In genomic region chr17:82050761-82051641, GRCh38 we compare ENCODE assay signal across 8 cellular contexts. TPM values are rescaled to one million over a fixed set of nuclear protein-coding genes. Genes with fewer than 3 reads are reported as not detected.
DNase-seq lines count a peak whose midpoint lies in the region; ATAC-seq and TF ChIP-seq lines count a peak whose summit lies in the region.

No MANE protein-coding gene starts in this region.

- no peaks in the 10 kb centered on the region for H4K20me1 ChIP-seq in GM23248 (ENCODE audit: insufficient read depth)

- H3K4me1 ChIP-seq in GM23248 (ENCODE audit: insufficient read depth) (peaks cover 6% of the 10 kb centered on the region), adrenal gland (replicated peaks in 1 of 2) (peaks cover 17 to 21% of the 10 kb centered on the region in 2 donors), subcutaneous abdominal adipose tissue (ENCODE audit: control insufficient read depth in 5 of 5, insufficient read depth in 5 of 5, low read length in 5 of 5) (peaks cover 4 to 43% (median 33%) of the 10 kb centered on the region in 5 donors)

- H3K9me3 ChIP-seq in AG04450 (ENCODE audit: control insufficient read depth, insufficient read depth, low read length), result peaks cover 4% of the 10 kb centered on the region; the same call in 1 of the 2 replicates
- H3K9me3 ChIP-seq in GM23248 (ENCODE audit: low read depth), result no peaks in the 10 kb centered on the region
- H3K9me3 ChIP-seq in adrenal gland (replicated peaks in 1 of 3), result no peaks in the 10 kb centered on the region
- H3K9me3 ChIP-seq in subcutaneous abdominal adipose tissue (ENCODE audit: control insufficient read depth in 5 of 5, low read length in 5 of 5), result no peaks in the 10 kb centered on the region

- peaks cover 33% of the 10 kb centered on the region for H3K79me2 ChIP-seq in GM23248 (ENCODE audit: insufficient read depth)

- H3K9ac ChIP-seq in GM23248, result peak overlapping the region; percentile 86
- peak overlapping the region in 4 of 5 donors; percentile 54 to 88 (median 78) for H3K9ac ChIP-seq in subcutaneous abdominal adipose tissue (ENCODE audit: low read length in 5 of 5)

- TF ChIP-seq CTCF in AG04450 (IDR thresholded peaks at IDR 0.05; ENCODE audit: low read depth, low read length) (no peak), adrenal gland (IDR thresholded peaks at IDR 0.05) (no peak)

- CTCF ChIA-PET in AG04450 (lab: Charles Lee), result interaction anchor here (1.6 kb wide), 1 partner anchor 13 kb away, joined by 4 read pairs; the partner anchor contains the start of gene DCXR

- H3K4me2 ChIP-seq in GM23248 (ENCODE audit: unreplicated experiment), result peak overlapping the region; percentile 65

- H3K4me3 ChIP-seq in AG04450 (ENCODE audit: low read depth, low read length) (peak overlapping the region; percentile 85), GM23248 (peak overlapping the region; percentile 98), adrenal gland (peak overlapping the region in 3 of 4 donors; percentile 29 to 97 (median 73)), subcutaneous abdominal adipose tissue (ENCODE audit: low read depth in 1 of 5, low read length in 5 of 5) (peak overlapping the region in 4 of 5 donors; percentile 70 to 83 (median 80))

- TF ChIP-seq POLR2A in adrenal gland (IDR thresholded peaks at IDR 0.05), result no peak

- ATAC-seq in HG03460 (IDR thresholded peaks at IDR 0.05; ENCODE audit: unreplicated experiment), result no peak

- in situ Hi-C loops in GM23248 (cut with MboI), result no loop called here

- intact Hi-C loops in adrenal gland (cut with DNase I) (no loop called here), posterior vena cava (cut with DNase I) (no loop called here)

- no peak for DNase-seq in AG04450 (ENCODE audit: low read depth, low spot score)
- DNase-seq in GM23248, result peak; percentile 56
- DNase-seq in adrenal gland, result peak in 2 of 7 donors; percentile 12 to 22
- DNase-seq in iPS-NIHi11 (ENCODE audit: low spot score), result peak; percentile 85
- no peak for DNase-seq in middle frontal gyrus (ENCODE audit: extremely low spot score, low spot score)
- no peak for DNase-seq in posterior vena cava (ENCODE audit: low spot score)

- H3K27me3 ChIP-seq in AG04450 (ENCODE audit: control insufficient read depth, insufficient read depth, low read length), result no peaks in the 10 kb centered on the region
- H3K27me3 ChIP-seq in GM23248 (replicated peaks; ENCODE audit: insufficient read depth), result no peaks in the 10 kb centered on the region
- H3K27me3 ChIP-seq in adrenal gland, result no peaks in the 10 kb centered on the region
- H3K27me3 ChIP-seq in subcutaneous abdominal adipose tissue (ENCODE audit: control insufficient read depth in 5 of 5, insufficient read depth in 4 of 5, low read length in 5 of 5), result no peaks in the 10 kb centered on the region

- peak overlapping the region; percentile 51 for H2AFZ ChIP-seq in GM23248

- H3K36me3 ChIP-seq in GM23248 (ENCODE audit: low read depth), result no peaks in the 10 kb centered on the region
- peaks cover 0 to 58% of the 10 kb centered on the region in 2 donors for H3K36me3 ChIP-seq in adrenal gland (replicated peaks in 1 of 2)
- peaks cover 0 to 60% (median 48%) of the 10 kb centered on the region in 5 donors for H3K36me3 ChIP-seq in subcutaneous abdominal adipose tissue (ENCODE audit: control insufficient read depth in 5 of 5, insufficient read depth in 5 of 5, low read length in 5 of 5)

- H3K27ac ChIP-seq in AG04450 (ENCODE audit: low read depth, low read length) (no peak overlapping the region), GM23248 (no peak overlapping the region), adrenal gland (peak overlapping the region in 1 of 5 donors; percentile 83), subcutaneous abdominal adipose tissue (ENCODE audit: low read depth, low read length) (no peak overlapping the region)

- POLR2A ChIA-PET in AG04450 (lab: Yijun Ruan, JAX), result interaction anchor here (0.5 to 2.2 kb wide), 3 partner anchors 13 to 48 kb away, joined by 4 to 8 read pairs (median 5); partner anchors contain the start of gene DCXR

- H3K9me2 ChIP-seq in GM23248 (ENCODE audit: insufficient read depth), result no peaks in the 10 kb centered on the region

- H3F3A ChIP-seq in GM23248 (ENCODE audit: insufficient read depth), result no peaks in the 10 kb centered on the region

- 16 to 28% methylated on average over 35 to 58 of the region's 79 CpGs for WGBS in GM23248 (ENCODE audit: low coverage in 1 of 2, low lambda C conversion rate in 2 of 2, missing lambda C conversion rate in 2 of 2), 2 experiments
- WGBS in adrenal gland, 4 donors, result 14 to 100% (median 33%) methylated on average over 1 to 79 of the region's 79 CpGs

RNA-seq across cellular contexts. Expression of gene RFNG, which starts 0.6 kb away (rescaled TPM):
- polyA plus RNA-seq in AG04450 (2011; rRNA removed), result 11.8 and 14.1 TPM in 2 replicates
- polyA minus RNA-seq in AG04450 (2011; rRNA and poly(A)+ RNA removed), result 19.4 and 25.1 TPM in 2 replicates
- 59.8 and 61.2 TPM in 2 replicates for total RNA-seq in GM23248 (2014; rRNA removed; shearing (Covaris generic))
- 10.6 and 11.8 TPM in 2 replicates for polyA plus RNA-seq in GM23248 (2016; fragmentation: Nextera tagmentation; extraction: Ambion mirVana)
- 10 to 100 TPM; 26.8 to 69.5 (median 47.4) TPM for total RNA-seq in adrenal gland
- polyA plus RNA-seq in adrenal gland, result 10 to 100 TPM; 21.2 to 78.0 (median 74.0) TPM
- 10 to 100 TPM; 23.7 to 26.4 TPM for total RNA-seq in posterior vena cava

RNA-seq across cellular contexts. Expression of gene GPS1, which starts 0.7 kb away (rescaled TPM):
- polyA plus RNA-seq in AG04450 (2011; rRNA removed) (63.1 and 94.3 TPM in 2 replicates), GM23248 (2016; fragmentation: Nextera tagmentation; extraction: Ambion mirVana) (101 and 104 TPM in 2 replicates), adrenal gland (100 to 1,000 TPM in 2 of 3 donors, 10 to 100 TPM in 1; 37.4 to 305 (median 246) TPM)
- polyA minus RNA-seq in AG04450 (2011; rRNA and poly(A)+ RNA removed), result 74.9 and 108 TPM in 2 replicates
- total RNA-seq in GM23248 (2014; rRNA removed; shearing (Covaris generic)), result 130 and 138 TPM in 2 replicates
- total RNA-seq in adrenal gland (100 to 1,000 TPM in 6 of 8 donors, 10 to 100 TPM in 2; 77.4 to 130 (median 110) TPM), posterior vena cava (10 to 100 TPM; 54.6 to 62.7 TPM)

RNA-seq across cellular contexts. Expression of gene DCXR, which starts 13.5 kb away (rescaled TPM):
- polyA plus RNA-seq in AG04450 (2011; rRNA removed) (35.5 and 55.6 TPM in 2 replicates), GM23248 (2016; fragmentation: Nextera tagmentation; extraction: Ambion mirVana) (69.9 and 70.2 TPM in 2 replicates), adrenal gland (100 to 1,000 TPM in 1 of 3 donors, 10 to 100 TPM in 2; 67.7 to 163 (median 96.0) TPM)
- 31.5 and 46.4 TPM in 2 replicates for polyA minus RNA-seq in AG04450 (2011; rRNA and poly(A)+ RNA removed)
- 75.8 and 83.5 TPM in 2 replicates for total RNA-seq in GM23248 (2014; rRNA removed; shearing (Covaris generic))
- total RNA-seq in adrenal gland (100 to 1,000 TPM in 6 of 8 donors, 10 to 100 TPM in 2; 66.9 to 183 (median 111) TPM), posterior vena cava (10 to 100 TPM; 44.1 to 52.1 TPM)

RNA-seq across cellular contexts. Expression of gene DUS1L, which starts 14.6 kb away (rescaled TPM):
- polyA plus RNA-seq in AG04450 (2011; rRNA removed) (21.4 and 27.0 TPM in 2 replicates), GM23248 (2016; fragmentation: Nextera tagmentation; extraction: Ambion mirVana) (13.3 and 27.7 TPM in 2 replicates), adrenal gland (100 to 1,000 TPM in 2 of 3 donors, 10 to 100 TPM in 1; 38.5 to 397 (median 291) TPM)
- polyA minus RNA-seq in AG04450 (2011; rRNA and poly(A)+ RNA removed), result 14.5 and 14.8 TPM in 2 replicates
- total RNA-seq in GM23248 (2014; rRNA removed; shearing (Covaris generic)), result 61.2 and 96.4 TPM in 2 replicates
- total RNA-seq in adrenal gland (100 to 1,000 TPM in 1 of 8 donors, 10 to 100 TPM in 7; 62.0 to 109 (median 75.7) TPM), posterior vena cava (10 to 100 TPM; 47.8 to 48.6 TPM)

RNA-seq across cellular contexts. Expression of gene RAC3, which starts 19.5 kb away (rescaled TPM):
- polyA plus RNA-seq in AG04450 (2011; rRNA removed) (12.9 and 18.7 TPM in 2 replicates), GM23248 (2016; fragmentation: Nextera tagmentation; extraction: Ambion mirVana) (1.3 and 1.8 TPM in 2 replicates), adrenal gland (10 to 100 TPM in 1 of 3 donors, 1 to 10 TPM in 2; 1.6 to 10.5 (median 9.0) TPM)
- 8.5 and 16.2 TPM in 2 replicates for polyA minus RNA-seq in AG04450 (2011; rRNA and poly(A)+ RNA removed)
- total RNA-seq in GM23248 (2014; rRNA removed; shearing (Covaris generic)), result 5.4 and 7.9 TPM in 2 replicates
- total RNA-seq in adrenal gland (10 to 100 TPM in 1 of 8 donors, 1 to 10 TPM in 7; 3.0 to 13.5 (median 4.4) TPM), posterior vena cava (1 to 10 TPM; 1.0 to 1.3 TPM)

Comparison
In these comparisons a context has a peak if more than half of its experiments do, and no peak if none do; other contexts are left out.
1. DNase-seq: peak in GM23248 (single experiment) and iPS-NIHi11 (single experiment); none in AG04450 (single experiment), middle frontal gyrus (single experiment) and posterior vena cava (single experiment).
2. Peak in every context shown above with its lines, with median percentiles within 50 percentile points of each other: H3K4me3 ChIP-seq.